Comparison of ENCODE assay signal across 11 cellular contexts in genomic region chr7:158706273-158706704, GRCh38. TPM values are rescaled to one million over a fixed set of nuclear protein-coding genes. Genes with fewer than 3 reads are reported as not detected.
A peak's percentile ranks its signal among the peaks of the same experiment; 100 is the strongest.
DNase-seq lines count a peak whose midpoint lies in the region; ATAC-seq and TF ChIP-seq lines count a peak whose summit lies in the region.
"Had no signal": no experiment of that assay in that cellular context is flagged by ENCODE, and none has a peak within 500 bp of the region (broad histone marks: within the 10 kb centered on the region; RNA-seq: fewer than 3 reads in every experiment).

No MANE protein-coding gene starts in this region.

- ATAC-seq in WTC11 (no peak), GM19467 (IDR thresholded peaks at IDR 0.05; ENCODE audit: unreplicated experiment) (no peak), GM18858 (IDR thresholded peaks at IDR 0.05; ENCODE audit: unreplicated experiment) (no peak)
- ATAC-seq: right cardiac atrium had no signal

- no peaks in the 10 kb centered on the region for H3K27me3 Mint-ChIP-seq in Calu3 (ENCODE audit: unreplicated experiment)
- no peaks in the 10 kb centered on the region for H3K27me3 Mint-ChIP-seq in WTC11 (ENCODE audit: low read depth)
- peaks cover 4 to 7% (median 5%) of the 10 kb centered on the region in 3 donors for H3K27me3 Mint-ChIP-seq in immature natural killer cell (ENCODE audit: low read depth in 3 of 3)

- POLR2A ChIA-PET in WTC11 (lab: Charles Lee) = no interaction called here

- H3K9me3 Mint-ChIP-seq in Calu3 (ENCODE audit: low read depth, unreplicated experiment) (no peaks in the 10 kb centered on the region), WTC11 (peaks cover 15% of the 10 kb centered on the region), immature natural killer cell (no peaks in the 10 kb centered on the region)

- DNase-seq in CD1c-positive myeloid dendritic cell (ENCODE audit: extremely low spot score) = peak; percentile 55
- DNase-seq in Calu3 = no peak
- DNase-seq in WTC11 (ENCODE audit: low spot score) = no peak
- no peak for DNase-seq in immature natural killer cell
- DNase-seq in NCI-H2107 (lab: John Stamatoyannopoulos, UW) = no peak
- DNase-seq: MG63, NCI-H345, substantia nigra had no signal

- CTCF ChIA-PET in Calu3 (lab: Charles Lee) (no interaction called here), WTC11 (lab: Charles Lee) (interaction anchor here (1.8 kb wide), 1 partner anchor 27 kb away, joined by 7 read pairs; no protein-coding TSS in a partner anchor)

- TF ChIP-seq CTCF in Calu3 (IDR thresholded peaks at IDR 0.05; ENCODE audit: unreplicated experiment) = no peak
- TF ChIP-seq CTCF in WTC11 (IDR thresholded peaks at IDR 0.05) = no peak

- intact Hi-C loops in Calu3 (cut with micrococcal nuclease; ENCODE audit: unreplicated experiment) = no loop called here

- H3K36me3 Mint-ChIP-seq in Calu3 (ENCODE audit: insufficient read depth, unreplicated experiment) (peaks cover 34% of the 10 kb centered on the region), WTC11 (peaks cover 14% of the 10 kb centered on the region), immature natural killer cell (peaks cover 0 to 2% (median 0%) of the 10 kb centered on the region in 3 donors)

- no peak overlapping the region for H3K27ac Mint-ChIP-seq in Calu3 (ENCODE audit: unreplicated experiment)
- H3K27ac Mint-ChIP-seq in WTC11 = peak overlapping the region; percentile 46; the same call in 1 of the 2 replicates
- H3K27ac Mint-ChIP-seq in immature natural killer cell = peak overlapping the region in 5 of 6 donors; percentile 15 to 78 (median 59)

- peak overlapping the region; percentile 95 for H3K4me3 Mint-ChIP-seq in Calu3 (ENCODE audit: low read depth, unreplicated experiment)
- peak overlapping the region; percentile 72 for H3K4me3 Mint-ChIP-seq in WTC11
- H3K4me3 Mint-ChIP-seq in immature natural killer cell = peak overlapping the region; percentile 69 to 88 (median 85)

- BruUV-seq in Calu3 (replicated peaks; lab: Mats Ljungman, UMichigan) = no TSS peak

- H3K4me1 Mint-ChIP-seq in Calu3 (ENCODE audit: low read depth, unreplicated experiment) = peaks cover 44% of the 10 kb centered on the region
- peaks cover 35% of the 10 kb centered on the region for H3K4me1 Mint-ChIP-seq in WTC11
- peaks cover 29 to 30% of the 10 kb centered on the region in 2 donors for H3K4me1 Mint-ChIP-seq in immature natural killer cell

TF ChIP-seq in WTC11, 78 proteins besides CTCF, POLR2A, EP300 and RAD21:
- TF ChIP-seq ZNF317 (CRISPR knock-in tag; IDR thresholded peaks at IDR 0.05; ENCODE audit: borderline replicate concordance, low read depth) (no peak), TP53 (CRISPR knock-in tag; IDR thresholded peaks at IDR 0.05) (no peak), ZNF138 (CRISPR knock-in tag; conservative IDR thresholded peaks at IDR 0.05) (no peak), ZMAT4 (CRISPR knock-in tag; IDR thresholded peaks at IDR 0.05) (no peak), PRRX2 (CRISPR knock-in tag; IDR thresholded peaks at IDR 0.05) (no peak), E2F4 (CRISPR knock-in tag; IDR thresholded peaks at IDR 0.05; ENCODE audit: borderline replicate concordance, low read depth) (no peak), TCF7 (CRISPR knock-in tag; IDR thresholded peaks at IDR 0.05; ENCODE audit: low read depth) (no peak), FOXK1 (CRISPR knock-in tag; IDR thresholded peaks at IDR 0.05) (no peak), JAZF1 (CRISPR knock-in tag; IDR thresholded peaks at IDR 0.05) (no peak), PREB (CRISPR knock-in tag; IDR thresholded peaks at IDR 0.05; ENCODE audit: borderline replicate concordance) (no peak), NR1H2 (CRISPR knock-in tag; IDR thresholded peaks at IDR 0.05) (no peak), FOXP1 (CRISPR knock-in tag; IDR thresholded peaks at IDR 0.05; ENCODE audit: borderline replicate concordance) (no peak), TEAD1 (CRISPR knock-in tag; IDR thresholded peaks at IDR 0.05) (no peak)
- TF ChIP-seq, protein P1, sequence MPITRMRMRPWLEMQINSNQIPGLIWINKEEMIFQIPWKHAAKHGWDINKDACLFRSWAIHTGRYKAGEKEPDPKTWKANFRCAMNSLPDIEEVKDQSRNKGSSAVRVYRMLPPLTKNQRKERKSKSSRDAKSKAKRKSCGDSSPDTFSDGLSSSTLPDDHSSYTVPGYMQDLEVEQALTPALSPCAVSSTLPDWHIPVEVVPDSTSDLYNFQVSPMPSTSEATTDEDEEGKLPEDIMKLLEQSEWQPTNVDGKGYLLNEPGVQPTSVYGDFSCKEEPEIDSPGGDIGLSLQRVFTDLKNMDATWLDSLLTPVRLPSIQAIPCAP (CRISPR knock-in tag; IDR thresholded peaks at IDR 0.05) = no peak
- TF ChIP-seq, protein P2, sequence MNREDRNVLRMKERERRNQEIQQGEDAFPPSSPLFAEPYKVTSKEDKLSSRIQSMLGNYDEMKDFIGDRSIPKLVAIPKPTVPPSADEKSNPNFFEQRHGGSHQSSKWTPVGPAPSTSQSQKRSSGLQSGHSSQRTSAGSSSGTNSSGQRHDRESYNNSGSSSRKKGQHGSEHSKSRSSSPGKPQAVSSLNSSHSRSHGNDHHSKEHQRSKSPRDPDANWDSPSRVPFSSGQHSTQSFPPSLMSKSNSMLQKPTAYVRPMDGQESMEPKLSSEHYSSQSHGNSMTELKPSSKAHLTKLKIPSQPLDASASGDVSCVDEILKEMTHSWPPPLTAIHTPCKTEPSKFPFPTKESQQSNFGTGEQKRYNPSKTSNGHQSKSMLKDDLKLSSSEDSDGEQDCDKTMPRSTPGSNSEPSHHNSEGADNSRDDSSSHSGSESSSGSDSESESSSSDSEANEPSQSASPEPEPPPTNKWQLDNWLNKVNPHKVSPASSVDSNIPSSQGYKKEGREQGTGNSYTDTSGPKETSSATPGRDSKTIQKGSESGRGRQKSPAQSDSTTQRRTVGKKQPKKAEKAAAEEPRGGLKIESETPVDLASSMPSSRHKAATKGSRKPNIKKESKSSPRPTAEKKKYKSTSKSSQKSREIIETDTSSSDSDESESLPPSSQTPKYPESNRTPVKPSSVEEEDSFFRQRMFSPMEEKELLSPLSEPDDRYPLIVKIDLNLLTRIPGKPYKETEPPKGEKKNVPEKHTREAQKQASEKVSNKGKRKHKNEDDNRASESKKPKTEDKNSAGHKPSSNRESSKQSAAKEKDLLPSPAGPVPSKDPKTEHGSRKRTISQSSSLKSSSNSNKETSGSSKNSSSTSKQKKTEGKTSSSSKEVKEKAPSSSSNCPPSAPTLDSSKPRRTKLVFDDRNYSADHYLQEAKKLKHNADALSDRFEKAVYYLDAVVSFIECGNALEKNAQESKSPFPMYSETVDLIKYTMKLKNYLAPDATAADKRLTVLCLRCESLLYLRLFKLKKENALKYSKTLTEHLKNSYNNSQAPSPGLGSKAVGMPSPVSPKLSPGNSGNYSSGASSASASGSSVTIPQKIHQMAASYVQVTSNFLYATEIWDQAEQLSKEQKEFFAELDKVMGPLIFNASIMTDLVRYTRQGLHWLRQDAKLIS (CRISPR knock-in tag; IDR thresholded peaks at IDR 0.05; ENCODE audit: borderline replicate concordance) = no peak

RNA-seq across cellular contexts. Expression of gene NCAPG2, which starts 1.7 kb away (rescaled TPM):
- total RNA-seq in Calu3 (2022) (70.1 and 81.7 TPM in 2 replicates), WTC11 (2021) (96.8 to 111 TPM (median 99.2 TPM) in 3 replicates)
- polyA plus RNA-seq in immature natural killer cell = 1 to 10 TPM; 3.5 to 7.9 (median 5.7) TPM
